ENCODE assay signal across 1 cellular context in genomic region chr1:6588128-6588892, GRCh38.
TF ChIP-seq lines count a peak whose summit lies in the region.

No MANE protein-coding gene starts in this region.

TF ChIP-seq in IMR-90, 13 proteins besides CTCF, POLR2A, EP300 and RAD21:
- TF ChIP-seq BHLHE40 (IDR thresholded peaks at IDR 0.05; ENCODE audit: low read depth, low read length) (no peak), MXI1 (IDR thresholded peaks at IDR 0.05; ENCODE audit: borderline replicate concordance, low read depth, low read length) (no peak), NFE2L2 (IDR thresholded peaks at IDR 0.05; ENCODE audit: low read depth, low read length) (no peak), FOS (IDR thresholded peaks at IDR 0.05; ENCODE audit: low read depth, low read length) (no peak), MAFK (IDR thresholded peaks at IDR 0.05; ENCODE audit: low read depth, low read length) (no peak), CEBPB (IDR thresholded peaks at IDR 0.05; ENCODE audit: low read depth, low read length) (no peak), CHD1 (IDR thresholded peaks at IDR 0.05; ENCODE audit: low read depth, low read length) (no peak), MAZ (IDR thresholded peaks at IDR 0.05; ENCODE audit: borderline replicate concordance, low read depth, low read length) (no peak), ELK1 (IDR thresholded peaks at IDR 0.05; ENCODE audit: borderline replicate concordance, low read depth, low read length) (no peak), RFX5 (IDR thresholded peaks at IDR 0.05; ENCODE audit: low read depth, low read length) (no peak), RCOR1 (IDR thresholded peaks at IDR 0.05; ENCODE audit: insufficient replicate concordance, low read length) (no peak), SMC3 (IDR thresholded peaks at IDR 0.05; ENCODE audit: low read depth, low read length) (no peak), USF2 (IDR thresholded peaks at IDR 0.05; ENCODE audit: low read depth, low read length) (no peak)
